11 cellular contexts compared by ENCODE assay signal in the genomic region with DNA sequence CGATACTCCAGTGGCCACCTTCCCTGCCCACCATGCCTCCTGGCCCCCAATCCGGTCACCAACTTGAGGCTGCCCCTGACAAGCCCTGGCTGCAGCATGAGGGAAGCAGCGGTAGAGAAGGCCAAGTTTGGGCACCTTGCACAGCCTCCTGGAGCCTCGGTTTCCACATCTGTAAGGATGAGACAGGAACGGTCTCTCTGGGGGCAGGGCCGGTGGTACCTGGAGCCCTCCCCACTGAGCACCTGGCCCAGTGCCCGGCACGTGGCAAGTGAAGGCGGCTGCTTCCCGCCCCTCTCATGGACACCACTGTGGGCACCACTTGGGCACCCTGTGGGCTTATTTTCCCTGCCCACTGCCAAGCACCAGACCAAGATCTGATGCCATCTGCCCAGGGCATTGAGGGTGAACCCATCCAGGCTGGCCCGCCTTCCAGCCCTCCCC.
DNase-seq lines count a peak whose midpoint lies in the region; ATAC-seq and TF ChIP-seq lines count a peak whose summit lies in the region.
"Had no signal": no experiment of that assay in that cellular context is flagged by ENCODE, and none has a peak within 500 bp of the region (broad histone marks: within the 10 kb centered on the region; RNA-seq: fewer than 3 reads in every experiment).

No MANE protein-coding gene starts in this region.

- CTCF ChIA-PET in activated CD4-positive, alpha-beta memory T cell treated with anti-CD3 and anti-CD28 coated beads for 36 hours (lab: Charles Lee), result no interaction called here
- CTCF ChIA-PET in activated CD4-positive, alpha-beta memory T cell treated with anti-CD3 and anti-CD28 coated beads, Interleukin-2, amount 10 ng/mL, durations not matched to agents 7 days and 5 days (lab: Charles Lee), result no interaction called here

- 76 to 81% methylated on average over 3 to 11 of the region's 11 CpGs for WGBS in upper lobe of left lung, 2 donors

- TF ChIP-seq CTCF in nephron progenitor cell (IDR thresholded peaks at IDR 0.05) (no peak), upper lobe of left lung (IDR thresholded peaks at IDR 0.05) (no peak)

- H3K4me3 Mint-ChIP-seq in activated CD4-positive, alpha-beta memory T cell treated with anti-CD3 and anti-CD28 coated beads for 36 hours, result no peak overlapping the region
- H3K4me3 Mint-ChIP-seq in activated CD4-positive, alpha-beta memory T cell treated with anti-CD3 and anti-CD28 coated beads, Interleukin-2, amount 10 ng/mL, durations not matched to agents 7 days and 5 days, result no peak overlapping the region
- no peak overlapping the region for H3K4me3 Mint-ChIP-seq in nephron progenitor cell
- H3K4me3 Mint-ChIP-seq in stimulated activated effector memory CD8-positive, alpha-beta T cell treated with anti-CD3 and anti-CD28 coated beads, Interleukin-12 subunit alpha, Interleukin-12 subunit beta, amount 100 ng/mL, for 72 hours, result no peak overlapping the region

- H3K4me3 ChIP-seq in upper lobe of left lung, result peak overlapping the region in 2 of 4 donors; percentile 29 to 36

- intact Hi-C loops in activated CD4-positive, alpha-beta memory T cell treated with anti-CD3 and anti-CD28 coated beads for 36 hours (cut with micrococcal nuclease), result no loop called here
- intact Hi-C loops in Right ventricle myocardium superior (cut with DNase I), result no loop called here

- H3K36me3 Mint-ChIP-seq in activated CD4-positive, alpha-beta memory T cell treated with anti-CD3 and anti-CD28 coated beads for 36 hours, result no peaks in the 10 kb centered on the region
- no peaks in the 10 kb centered on the region for H3K36me3 Mint-ChIP-seq in activated CD4-positive, alpha-beta memory T cell treated with anti-CD3 and anti-CD28 coated beads, Interleukin-2, amount 10 ng/mL, durations not matched to agents 7 days and 5 days (ENCODE audit: low read depth)
- peaks cover 4% of the 10 kb centered on the region for H3K36me3 Mint-ChIP-seq in nephron progenitor cell (ENCODE audit: low read depth)
- H3K36me3 Mint-ChIP-seq in stimulated activated effector memory CD8-positive, alpha-beta T cell treated with anti-CD3 and anti-CD28 coated beads, Interleukin-12 subunit alpha, Interleukin-12 subunit beta, amount 100 ng/mL, for 72 hours, result no peaks in the 10 kb centered on the region

- H3K27me3 ChIP-seq in upper lobe of left lung, result no peaks in the 10 kb centered on the region

- no peaks in the 10 kb centered on the region for H3K27me3 Mint-ChIP-seq in activated CD4-positive, alpha-beta memory T cell treated with anti-CD3 and anti-CD28 coated beads for 36 hours
- H3K27me3 Mint-ChIP-seq in activated CD4-positive, alpha-beta memory T cell treated with anti-CD3 and anti-CD28 coated beads, Interleukin-2, amount 10 ng/mL, durations not matched to agents 7 days and 5 days, result no peaks in the 10 kb centered on the region
- peaks cover 10% of the 10 kb centered on the region for H3K27me3 Mint-ChIP-seq in nephron progenitor cell (ENCODE audit: low read depth, poor library complexity)

- peak; percentile 7 for DNase-seq in activated CD4-positive, alpha-beta memory T cell treated with anti-CD3 and anti-CD28 coated beads for 36 hours
- DNase-seq in activated CD4-positive, alpha-beta memory T cell treated with anti-CD3 and anti-CD28 coated beads, Interleukin-2, amount 10 ng/mL, durations not matched to agents 7 days and 5 days, result no peak
- DNase-seq in Right ventricle myocardium superior (peak; percentile 41), nephron progenitor cell (peak; percentile 1), upper lobe of left lung (peak; percentile 20 to 73), COLO668 (lab: John Stamatoyannopoulos, UW; ENCODE audit: unreplicated experiment) (no peak)
- DNase-seq in stimulated activated effector memory CD8-positive, alpha-beta T cell treated with anti-CD3 and anti-CD28 coated beads, Interleukin-12 subunit alpha, Interleukin-12 subunit beta, amount 100 ng/mL, for 72 hours (ENCODE audit: low spot score in 2 of 2), result no peak
- DNase-seq: NCI-H1417 treated with DMSO at 0.1 percent for 48 hours, NCI-H82 had no signal

- H3K9me3 ChIP-seq in upper lobe of left lung, result no peaks in the 10 kb centered on the region

- H3K27ac Mint-ChIP-seq in activated CD4-positive, alpha-beta memory T cell treated with anti-CD3 and anti-CD28 coated beads for 36 hours, result no peak overlapping the region
- H3K27ac Mint-ChIP-seq in activated CD4-positive, alpha-beta memory T cell treated with anti-CD3 and anti-CD28 coated beads, Interleukin-2, amount 10 ng/mL, durations not matched to agents 7 days and 5 days, result no peak overlapping the region
- no peak overlapping the region for H3K27ac Mint-ChIP-seq in nephron progenitor cell
- H3K27ac Mint-ChIP-seq in stimulated activated effector memory CD8-positive, alpha-beta T cell treated with anti-CD3 and anti-CD28 coated beads, Interleukin-12 subunit alpha, Interleukin-12 subunit beta, amount 100 ng/mL, for 72 hours, result no peak overlapping the region

- TF ChIP-seq EP300 in upper lobe of left lung (IDR thresholded peaks at IDR 0.05), result no peak

- POLR2A ChIA-PET in activated CD4-positive, alpha-beta memory T cell treated with anti-CD3 and anti-CD28 coated beads for 36 hours (lab: Charles Lee), result no interaction called here
- POLR2A ChIA-PET in activated CD4-positive, alpha-beta memory T cell treated with anti-CD3 and anti-CD28 coated beads, Interleukin-2, amount 10 ng/mL, durations not matched to agents 7 days and 5 days (lab: Charles Lee), result no interaction called here

- no peaks in the 10 kb centered on the region for H3K9me3 Mint-ChIP-seq in activated CD4-positive, alpha-beta memory T cell treated with anti-CD3 and anti-CD28 coated beads for 36 hours
- H3K9me3 Mint-ChIP-seq in activated CD4-positive, alpha-beta memory T cell treated with anti-CD3 and anti-CD28 coated beads, Interleukin-2, amount 10 ng/mL, durations not matched to agents 7 days and 5 days, result no peaks in the 10 kb centered on the region
- peaks cover 17% of the 10 kb centered on the region for H3K9me3 Mint-ChIP-seq in nephron progenitor cell
- no peaks in the 10 kb centered on the region for H3K9me3 Mint-ChIP-seq in stimulated activated effector memory CD8-positive, alpha-beta T cell treated with anti-CD3 and anti-CD28 coated beads, Interleukin-12 subunit alpha, Interleukin-12 subunit beta, amount 100 ng/mL, for 72 hours

- no peak for TF ChIP-seq POLR2A in upper lobe of left lung (IDR thresholded peaks at IDR 0.05)

- ATAC-seq in Right ventricle myocardium superior (ENCODE audit: poor library complexity) (no peak), upper lobe of left lung (ENCODE audit: low FRiP score in 2 of 2) (no peak), HG03439 (IDR thresholded peaks at IDR 0.05; ENCODE audit: unreplicated experiment) (no peak)
- ATAC-seq in stimulated activated effector memory CD8-positive, alpha-beta T cell treated with anti-CD3 and anti-CD28 coated beads, Interleukin-12 subunit alpha, Interleukin-12 subunit beta, amount 100 ng/mL, for 72 hours, result no peak

- H3K4me1 ChIP-seq in upper lobe of left lung, result peaks cover 37 to 54% (median 39%) of the 10 kb centered on the region in 4 donors
- H3K4me1 ChIP-seq: parathyroid adenoma had no signal

- H3K27ac ChIP-seq in upper lobe of left lung, result peak overlapping the region; percentile 57 to 77 (median 68)
- H3K27ac ChIP-seq: parathyroid adenoma had no signal

- H3K4me1 Mint-ChIP-seq in activated CD4-positive, alpha-beta memory T cell treated with anti-CD3 and anti-CD28 coated beads for 36 hours (ENCODE audit: low read depth), result peaks cover 10% of the 10 kb centered on the region
- peaks cover 6% of the 10 kb centered on the region for H3K4me1 Mint-ChIP-seq in activated CD4-positive, alpha-beta memory T cell treated with anti-CD3 and anti-CD28 coated beads, Interleukin-2, amount 10 ng/mL, durations not matched to agents 7 days and 5 days
- peaks cover 60% of the 10 kb centered on the region for H3K4me1 Mint-ChIP-seq in nephron progenitor cell
- peaks cover 23% of the 10 kb centered on the region for H3K4me1 Mint-ChIP-seq in stimulated activated effector memory CD8-positive, alpha-beta T cell treated with anti-CD3 and anti-CD28 coated beads, Interleukin-12 subunit alpha, Interleukin-12 subunit beta, amount 100 ng/mL, for 72 hours

- H3K36me3 ChIP-seq in upper lobe of left lung, result no peaks in the 10 kb centered on the region

Comparison
In these comparisons a context has a peak if more than half of its experiments do, and no peak if none do; other contexts are left out.
1. DNase-seq: peak in activated CD4-positive, alpha-beta memory T cell treated with anti-CD3 and anti-CD28 coated beads for 36 hours (single experiment), Right ventricle myocardium superior (single experiment), nephron progenitor cell (single experiment) and upper lobe of left lung (2 of 2); none in activated CD4-positive, alpha-beta memory T cell treated with anti-CD3 and anti-CD28 coated beads, Interleukin-2, amount 10 ng/mL, durations not matched to agents 7 days and 5 days (single experiment), stimulated activated effector memory CD8-positive, alpha-beta T cell treated with anti-CD3 and anti-CD28 coated beads, Interleukin-12 subunit alpha, Interleukin-12 subunit beta, amount 100 ng/mL, for 72 hours (0 of 2) and COLO668 (single experiment).